Comparison of ENCODE assay signal across 1 cellular context in the genomic region with DNA sequence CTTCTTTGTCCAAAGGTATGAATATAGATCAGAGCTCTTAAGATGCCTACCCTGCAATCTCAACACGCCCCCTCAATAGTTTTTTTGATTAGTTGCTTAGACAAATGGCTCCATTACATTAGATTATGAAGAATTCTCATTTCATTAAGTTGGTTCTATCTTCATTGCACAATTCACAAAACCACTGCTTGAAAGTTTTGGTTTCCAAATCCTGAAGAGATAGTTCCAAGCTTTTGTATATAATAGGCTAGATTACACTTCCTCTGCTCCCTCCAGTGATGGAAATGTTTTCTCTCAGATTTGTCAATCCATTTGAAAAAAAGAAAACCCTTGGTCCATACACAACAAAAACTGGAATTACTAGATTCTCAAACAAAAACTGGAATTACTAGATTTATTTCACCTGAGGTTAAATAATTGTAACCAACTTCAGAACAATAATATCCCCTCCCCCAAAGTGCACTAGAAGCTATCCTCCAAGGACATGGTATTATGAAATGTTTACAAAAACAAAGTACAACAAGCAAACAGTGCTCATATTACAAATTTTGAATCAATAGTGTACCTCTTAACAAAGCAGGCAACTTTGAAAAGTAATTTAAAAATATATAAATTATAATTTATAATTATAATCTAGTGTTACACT.
TF ChIP-seq lines count a peak whose summit lies in the region.

No MANE protein-coding gene starts in this region.

TF ChIP-seq in HepG2, 621 proteins besides CTCF, POLR2A, EP300 and RAD21 (continued from another document):
- TF ChIP-seq, protein P1, sequence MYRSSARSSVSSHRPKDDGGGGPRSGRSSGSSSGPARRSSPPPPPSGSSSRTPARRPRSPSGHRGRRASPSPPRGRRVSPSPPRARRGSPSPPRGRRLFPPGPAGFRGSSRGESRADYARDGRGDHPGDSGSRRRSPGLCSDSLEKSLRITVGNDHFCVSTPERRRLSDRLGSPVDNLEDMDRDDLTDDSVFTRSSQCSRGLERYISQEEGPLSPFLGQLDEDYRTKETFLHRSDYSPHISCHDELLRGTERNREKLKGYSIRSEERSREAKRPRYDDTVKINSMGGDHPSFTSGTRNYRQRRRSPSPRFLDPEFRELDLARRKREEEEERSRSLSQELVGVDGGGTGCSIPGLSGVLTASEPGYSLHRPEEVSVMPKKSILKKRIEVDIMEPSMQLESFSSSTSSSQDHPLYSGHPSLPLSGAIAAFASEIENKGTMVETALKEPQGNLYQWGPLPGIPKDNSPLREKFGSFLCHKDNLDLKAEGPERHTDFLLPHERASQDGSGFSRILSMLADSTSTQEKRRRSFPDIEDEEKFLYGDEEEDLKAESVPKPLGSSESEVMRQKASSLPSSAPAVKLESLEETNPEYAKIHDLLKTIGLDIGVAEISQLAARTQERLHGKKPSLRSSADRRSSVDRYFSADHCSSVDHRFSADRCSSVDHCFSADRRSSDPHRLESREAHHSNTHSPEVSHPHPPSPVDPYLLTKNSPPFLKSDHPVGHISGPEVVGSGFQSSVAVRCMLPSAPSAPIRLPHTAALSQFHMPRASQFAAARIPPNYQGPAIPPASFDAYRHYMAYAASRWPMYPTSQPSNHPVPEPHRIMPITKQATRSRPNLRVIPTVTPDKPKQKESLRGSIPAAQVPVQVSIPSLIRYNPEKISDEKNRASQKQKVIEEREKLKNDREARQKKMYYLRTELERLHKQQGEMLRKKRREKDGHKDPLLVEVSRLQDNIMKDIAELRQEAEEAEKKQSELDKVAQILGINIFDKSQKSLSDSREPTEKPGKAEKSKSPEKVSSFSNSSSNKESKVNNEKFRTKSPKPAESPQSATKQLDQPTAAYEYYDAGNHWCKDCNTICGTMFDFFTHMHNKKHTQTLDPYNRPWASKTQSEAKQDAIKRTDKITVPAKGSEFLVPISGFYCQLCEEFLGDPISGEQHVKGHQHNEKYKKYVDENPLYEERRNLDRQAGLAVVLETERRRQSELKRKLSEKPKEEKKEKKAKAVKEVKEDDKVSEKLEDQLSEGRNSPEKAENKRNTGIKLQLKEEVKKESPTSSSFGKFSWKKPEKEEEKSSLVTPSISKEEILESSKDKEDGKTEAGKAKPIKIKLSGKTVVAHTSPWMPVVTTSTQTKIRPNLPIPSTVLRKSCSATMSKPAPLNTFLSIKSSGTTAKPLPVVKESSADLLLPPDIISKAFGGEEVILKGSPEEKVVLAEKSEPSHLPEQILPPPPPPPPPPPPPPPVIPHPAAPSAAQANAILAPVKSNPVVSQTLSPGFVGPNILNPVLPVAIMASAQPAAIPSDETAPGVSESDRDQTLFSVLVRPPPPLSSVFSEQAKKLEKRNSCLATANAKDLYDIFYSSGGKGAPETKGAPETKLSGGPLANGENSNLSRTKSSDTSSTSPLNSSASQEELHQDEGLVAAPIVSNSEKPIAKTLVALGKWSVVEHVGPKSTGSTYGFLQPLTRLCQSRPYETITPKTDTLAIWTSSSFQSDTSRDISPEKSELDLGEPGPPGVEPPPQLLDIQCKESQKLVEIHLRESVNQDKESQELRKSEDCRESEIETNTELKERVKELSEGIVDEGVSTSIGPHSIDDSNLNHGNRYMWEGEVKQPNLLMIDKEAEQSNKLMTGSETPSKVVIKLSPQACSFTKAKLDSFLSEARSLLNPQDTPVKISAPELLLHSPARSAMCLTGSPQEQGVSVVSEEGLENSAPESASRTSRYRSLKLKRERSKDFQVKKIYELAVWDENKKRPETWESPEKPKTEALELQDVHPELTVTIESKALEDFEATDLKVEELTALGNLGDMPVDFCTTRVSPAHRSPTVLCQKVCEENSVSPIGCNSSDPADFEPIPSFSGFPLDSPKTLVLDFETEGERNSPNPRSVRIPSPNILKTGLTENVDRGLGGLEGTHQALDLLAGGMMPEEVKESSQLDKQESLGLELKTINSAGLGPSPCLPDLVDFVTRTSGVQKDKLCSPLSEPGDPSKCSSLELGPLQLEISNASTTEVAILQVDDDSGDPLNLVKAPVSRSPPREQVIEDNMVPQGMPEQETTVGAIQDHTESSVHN (CRISPR knock-in tag; IDR thresholded peaks at IDR 0.05) = no peak
- TF ChIP-seq, protein P2, sequence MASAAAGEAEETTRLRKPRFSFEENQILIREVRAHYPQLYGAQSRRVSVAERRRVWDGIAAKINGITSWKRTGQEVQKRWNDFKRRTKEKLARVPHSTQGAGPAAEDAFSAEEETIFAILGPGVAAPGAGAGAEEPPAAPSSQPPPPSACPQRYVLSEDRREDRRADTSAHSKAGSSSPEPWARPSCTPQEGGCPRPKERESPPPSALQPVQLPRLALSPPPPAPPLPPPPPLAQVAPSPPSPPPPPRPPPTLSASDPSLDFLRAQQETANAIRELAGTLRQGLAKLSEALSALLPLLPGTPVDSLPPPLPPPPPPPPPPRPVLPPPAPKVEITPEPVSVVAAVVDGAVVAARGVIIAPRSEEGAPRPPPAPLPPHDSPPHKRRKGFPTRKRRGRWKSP (CRISPR knock-in tag; IDR thresholded peaks at IDR 0.05) = no peak
- TF ChIP-seq ATF1 (CRISPR knock-in tag; IDR thresholded peaks at IDR 0.05) (no peak), NFRKB (IDR thresholded peaks at IDR 0.05) (no peak), PITX1 (CRISPR knock-in tag; IDR thresholded peaks at IDR 0.05) (no peak), ZNF292 (CRISPR knock-in tag; IDR thresholded peaks at IDR 0.05; ENCODE audit: borderline replicate concordance, low read depth) (no peak), ZBTB7A (CRISPR knock-in tag; IDR thresholded peaks at IDR 0.05) (no peak), HDAC2 (CRISPR knock-in tag; IDR thresholded peaks at IDR 0.05) (0 out of 2 replicates have a peak, but pooled peaks have one; percentile 32), SMC3 (IDR thresholded peaks at IDR 0.05; ENCODE audit: low read length) (no peak), ZNF263 (CRISPR knock-in tag; IDR thresholded peaks at IDR 0.05) (no peak), HCFC1 (IDR thresholded peaks at IDR 0.05; ENCODE audit: low read depth, low read length) (no peak), BRCA1 (CRISPR knock-in tag; IDR thresholded peaks at IDR 0.05) (no peak), TBX2 (CRISPR knock-in tag; IDR thresholded peaks at IDR 0.05; ENCODE audit: borderline replicate concordance) (no peak), CREB1 (IDR thresholded peaks at IDR 0.05) (no peak), CREB1 (CRISPR knock-in tag; IDR thresholded peaks at IDR 0.05) (peak; percentile 26; the same call in 1 of the 2 replicates), FOXA3 (CRISPR knock-in tag; IDR thresholded peaks at IDR 0.05) (peak; percentile 92), MYC (CRISPR knock-in tag; IDR thresholded peaks at IDR 0.05; ENCODE audit: borderline replicate concordance) (no peak), ZKSCAN5 (CRISPR knock-in tag; IDR thresholded peaks at IDR 0.05) (0 out of 2 replicates have a peak, but pooled peaks have one; percentile 69), ZNF180 (CRISPR knock-in tag; IDR thresholded peaks at IDR 0.05; ENCODE audit: borderline replicate concordance, low read depth) (no peak), POGZ (CRISPR knock-in tag; IDR thresholded peaks at IDR 0.05) (0 out of 2 replicates have a peak, but pooled peaks have one; percentile 14), ISL2 (CRISPR knock-in tag; IDR thresholded peaks at IDR 0.05) (peak; percentile 31; the same call in 1 of the 2 replicates), SIX1 (CRISPR knock-in tag; IDR thresholded peaks at IDR 0.05; ENCODE audit: borderline replicate concordance) (peak; percentile 94), THAP11 (CRISPR knock-in tag; IDR thresholded peaks at IDR 0.05) (peak; percentile 53; the same call in 1 of the 2 replicates), FOXJ3 (CRISPR knock-in tag; IDR thresholded peaks at IDR 0.05; ENCODE audit: borderline replicate concordance) (peak; percentile 44; the same call in 1 of the 2 replicates), SMAD3 (CRISPR knock-in tag; IDR thresholded peaks at IDR 0.05) (peak; percentile 76; the same call in 1 of the 2 replicates), ZC3H4 (CRISPR knock-in tag; IDR thresholded peaks at IDR 0.05; ENCODE audit: borderline replicate concordance) (no peak), ZNF589 (CRISPR knock-in tag; conservative IDR thresholded peaks at IDR 0.05) (no peak)
- TF ChIP-seq, protein P3, sequence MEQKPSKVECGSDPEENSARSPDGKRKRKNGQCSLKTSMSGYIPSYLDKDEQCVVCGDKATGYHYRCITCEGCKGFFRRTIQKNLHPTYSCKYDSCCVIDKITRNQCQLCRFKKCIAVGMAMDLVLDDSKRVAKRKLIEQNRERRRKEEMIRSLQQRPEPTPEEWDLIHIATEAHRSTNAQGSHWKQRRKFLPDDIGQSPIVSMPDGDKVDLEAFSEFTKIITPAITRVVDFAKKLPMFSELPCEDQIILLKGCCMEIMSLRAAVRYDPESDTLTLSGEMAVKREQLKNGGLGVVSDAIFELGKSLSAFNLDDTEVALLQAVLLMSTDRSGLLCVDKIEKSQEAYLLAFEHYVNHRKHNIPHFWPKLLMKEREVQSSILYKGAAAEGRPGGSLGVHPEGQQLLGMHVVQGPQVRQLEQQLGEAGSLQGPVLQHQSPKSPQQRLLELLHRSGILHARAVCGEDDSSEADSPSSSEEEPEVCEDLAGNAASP (CRISPR knock-in tag; IDR thresholded peaks at IDR 0.05; ENCODE audit: borderline replicate concordance) = 0 out of 2 replicates have a peak, but pooled peaks have one; percentile 30
- TF ChIP-seq, protein P4, sequence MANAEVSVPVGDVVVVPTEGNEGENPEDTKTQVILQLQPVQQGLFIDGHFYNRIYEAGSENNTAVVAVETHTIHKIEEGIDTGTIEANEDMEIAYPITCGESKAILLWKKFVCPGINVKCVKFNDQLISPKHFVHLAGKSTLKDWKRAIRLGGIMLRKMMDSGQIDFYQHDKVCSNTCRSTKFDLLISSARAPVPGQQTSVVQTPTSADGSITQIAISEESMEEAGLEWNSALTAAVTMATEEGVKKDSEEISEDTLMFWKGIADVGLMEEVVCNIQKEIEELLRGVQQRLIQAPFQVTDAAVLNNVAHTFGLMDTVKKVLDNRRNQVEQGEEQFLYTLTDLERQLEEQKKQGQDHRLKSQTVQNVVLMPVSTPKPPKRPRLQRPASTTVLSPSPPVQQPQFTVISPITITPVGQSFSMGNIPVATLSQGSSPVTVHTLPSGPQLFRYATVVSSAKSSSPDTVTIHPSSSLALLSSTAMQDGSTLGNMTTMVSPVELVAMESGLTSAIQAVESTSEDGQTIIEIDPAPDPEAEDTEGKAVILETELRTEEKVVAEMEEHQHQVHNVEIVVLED (CRISPR knock-in tag; IDR thresholded peaks at IDR 0.05; ENCODE audit: borderline replicate concordance) = no peak
- TF ChIP-seq, protein P5, sequence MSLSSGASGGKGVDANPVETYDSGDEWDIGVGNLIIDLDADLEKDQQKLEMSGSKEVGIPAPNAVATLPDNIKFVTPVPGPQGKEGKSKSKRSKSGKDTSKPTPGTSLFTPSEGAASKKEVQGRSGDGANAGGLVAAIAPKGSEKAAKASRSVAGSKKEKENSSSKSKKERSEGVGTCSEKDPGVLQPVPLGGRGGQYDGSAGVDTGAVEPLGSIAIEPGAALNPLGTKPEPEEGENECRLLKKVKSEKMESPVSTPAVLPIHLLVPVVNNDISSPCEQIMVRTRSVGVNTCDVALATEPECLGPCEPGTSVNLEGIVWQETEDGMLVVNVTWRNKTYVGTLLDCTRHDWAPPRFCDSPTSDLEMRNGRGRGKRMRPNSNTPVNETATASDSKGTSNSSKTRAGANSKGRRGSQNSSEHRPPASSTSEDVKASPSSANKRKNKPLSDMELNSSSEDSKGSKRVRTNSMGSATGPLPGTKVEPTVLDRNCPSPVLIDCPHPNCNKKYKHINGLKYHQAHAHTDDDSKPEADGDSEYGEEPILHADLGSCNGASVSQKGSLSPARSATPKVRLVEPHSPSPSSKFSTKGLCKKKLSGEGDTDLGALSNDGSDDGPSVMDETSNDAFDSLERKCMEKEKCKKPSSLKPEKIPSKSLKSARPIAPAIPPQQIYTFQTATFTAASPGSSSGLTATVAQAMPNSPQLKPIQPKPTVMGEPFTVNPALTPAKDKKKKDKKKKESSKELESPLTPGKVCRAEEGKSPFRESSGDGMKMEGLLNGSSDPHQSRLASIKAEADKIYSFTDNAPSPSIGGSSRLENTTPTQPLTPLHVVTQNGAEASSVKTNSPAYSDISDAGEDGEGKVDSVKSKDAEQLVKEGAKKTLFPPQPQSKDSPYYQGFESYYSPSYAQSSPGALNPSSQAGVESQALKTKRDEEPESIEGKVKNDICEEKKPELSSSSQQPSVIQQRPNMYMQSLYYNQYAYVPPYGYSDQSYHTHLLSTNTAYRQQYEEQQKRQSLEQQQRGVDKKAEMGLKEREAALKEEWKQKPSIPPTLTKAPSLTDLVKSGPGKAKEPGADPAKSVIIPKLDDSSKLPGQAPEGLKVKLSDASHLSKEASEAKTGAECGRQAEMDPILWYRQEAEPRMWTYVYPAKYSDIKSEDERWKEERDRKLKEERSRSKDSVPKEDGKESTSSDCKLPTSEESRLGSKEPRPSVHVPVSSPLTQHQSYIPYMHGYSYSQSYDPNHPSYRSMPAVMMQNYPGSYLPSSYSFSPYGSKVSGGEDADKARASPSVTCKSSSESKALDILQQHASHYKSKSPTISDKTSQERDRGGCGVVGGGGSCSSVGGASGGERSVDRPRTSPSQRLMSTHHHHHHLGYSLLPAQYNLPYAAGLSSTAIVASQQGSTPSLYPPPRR (CRISPR knock-in tag; IDR thresholded peaks at IDR 0.05; ENCODE audit: borderline replicate concordance) = no peak
- TF ChIP-seq, protein P6, sequence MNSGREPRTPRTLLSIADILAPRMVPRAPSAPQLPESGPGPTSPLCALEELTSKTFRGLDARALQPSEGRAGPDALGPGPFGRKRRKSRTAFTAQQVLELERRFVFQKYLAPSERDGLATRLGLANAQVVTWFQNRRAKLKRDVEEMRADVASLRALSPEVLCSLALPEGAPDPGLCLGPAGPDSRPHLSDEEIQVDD (CRISPR knock-in tag; IDR thresholded peaks at IDR 0.05; ENCODE audit: borderline replicate concordance) = no peak
- TF ChIP-seq, protein P7, sequence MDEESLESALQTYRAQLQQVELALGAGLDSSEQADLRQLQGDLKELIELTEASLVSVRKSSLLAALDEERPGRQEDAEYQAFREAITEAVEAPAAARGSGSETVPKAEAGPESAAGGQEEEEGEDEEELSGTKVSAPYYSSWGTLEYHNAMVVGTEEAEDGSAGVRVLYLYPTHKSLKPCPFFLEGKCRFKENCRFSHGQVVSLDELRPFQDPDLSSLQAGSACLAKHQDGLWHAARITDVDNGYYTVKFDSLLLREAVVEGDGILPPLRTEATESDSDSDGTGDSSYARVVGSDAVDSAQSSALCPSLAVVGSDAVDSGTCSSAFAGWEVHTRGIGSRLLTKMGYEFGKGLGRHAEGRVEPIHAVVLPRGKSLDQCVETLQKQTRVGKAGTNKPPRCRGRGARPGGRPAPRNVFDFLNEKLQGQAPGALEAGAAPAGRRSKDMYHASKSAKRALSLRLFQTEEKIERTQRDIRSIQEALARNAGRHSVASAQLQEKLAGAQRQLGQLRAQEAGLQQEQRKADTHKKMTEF (CRISPR knock-in tag; IDR thresholded peaks at IDR 0.05) = 0 out of 2 replicates have a peak, but pooled peaks have one; percentile 17
TF ChIP-seq in HepG2: peak in this region for 53.
